11 cellular contexts compared by ENCODE assay signal in the genomic region with DNA sequence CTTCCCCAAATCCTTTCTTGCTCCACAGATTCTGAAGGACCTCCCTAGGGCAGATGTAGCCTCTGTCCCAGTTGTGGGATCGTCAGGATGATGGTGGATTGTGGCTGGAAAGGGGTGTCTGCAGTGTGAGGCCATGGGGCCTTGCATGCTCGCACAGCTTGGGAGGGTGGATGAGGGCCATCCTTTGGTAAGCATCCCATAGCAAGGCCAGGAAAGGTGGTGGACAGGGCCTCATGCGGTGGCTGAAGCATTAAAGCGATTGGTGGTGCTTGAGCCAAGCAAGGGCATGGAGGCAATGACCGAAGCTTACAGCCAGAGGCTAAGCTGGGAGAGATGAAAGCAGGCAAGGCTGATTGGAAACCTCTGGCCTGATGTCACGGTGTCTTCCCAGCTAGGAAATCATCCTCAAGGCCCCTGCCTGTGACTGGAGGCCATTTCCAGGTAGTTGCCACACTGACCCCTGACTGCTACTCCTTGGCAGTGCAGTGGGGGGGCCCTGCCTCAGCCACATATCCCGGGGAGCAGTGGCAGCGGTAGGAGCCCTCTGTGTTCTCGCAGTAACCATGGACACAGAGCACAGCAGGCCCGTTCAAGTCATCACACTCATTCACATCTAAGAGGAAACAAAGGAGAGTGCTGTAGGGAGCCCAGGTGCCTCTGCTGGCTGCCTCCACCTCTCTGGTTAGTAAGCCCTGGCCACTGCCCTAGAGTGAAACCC. TPM values are rescaled to one million over a fixed set of nuclear protein-coding genes. Genes with fewer than 3 reads are reported as not detected.
A peak's percentile ranks its signal among the peaks of the same experiment; 100 is the strongest.
DNase-seq lines count a peak whose midpoint lies in the region; ATAC-seq and TF ChIP-seq lines count a peak whose summit lies in the region.
"Had no signal": no experiment of that assay in that cellular context is flagged by ENCODE, and none has a peak within 500 bp of the region (broad histone marks: within the 10 kb centered on the region; RNA-seq: fewer than 3 reads in every experiment).

No MANE protein-coding gene starts in this region.

- H3K27me3 ChIP-seq in right cardiac atrium (ENCODE audit: control insufficient read depth, insufficient read depth) (no peaks in the 10 kb centered on the region), RWPE2 (ENCODE audit: insufficient read depth, poor library complexity, severe bottlenecking) (no peaks in the 10 kb centered on the region)

- WGBS in right cardiac atrium, result 86% methylated on average over 10 of the region's 10 CpGs
- WGBS in lower leg skin, 2 donors, result 77 to 78% methylated on average over 8 to 10 of the region's 10 CpGs

- peaks cover 69% of the 10 kb centered on the region for H3K36me3 ChIP-seq in RWPE2 (ENCODE audit: low read depth)

- TF ChIP-seq CTCF in RWPE2 (IDR thresholded peaks at IDR 0.05; ENCODE audit: poor library complexity, severe bottlenecking), result no peak
- TF ChIP-seq CTCF in lower leg skin (IDR thresholded peaks at IDR 0.05), result no peak

- H3K4me1 ChIP-seq in right cardiac atrium (ENCODE audit: control insufficient read depth, insufficient read depth, low read length), result no peaks in the 10 kb centered on the region
- peaks cover under 1% of the 10 kb centered on the region for H3K4me1 ChIP-seq in RWPE2 (ENCODE audit: insufficient read depth, poor library complexity, severe bottlenecking)

- peak in 1 of 3 donors; percentile 29 for DNase-seq in right cardiac atrium
- DNase-seq in cardiac septum (ENCODE audit: low spot score), result no peak
- peak; percentile 56 for DNase-seq in RWPE2 (ENCODE audit: low spot score)
- peak; percentile 36 for DNase-seq in iPS-NIHi7 (ENCODE audit: extremely low spot score)
- no peak for DNase-seq in DMS153 (lab: John Stamatoyannopoulos, UW)
- no peak for DNase-seq in NCI-H1436 treated with DMSO at 0.1 percent for 48 hours (lab: John Stamatoyannopoulos, UW)
- DNase-seq in lower leg skin (ENCODE audit: low spot score in 2 of 2), result no peak
- DNase-seq in stimulated activated CD4-positive, alpha-beta T cell treated with anti-CD3 and anti-CD28 coated beads, Interleukin-12 subunit alpha, Interleukin-12 subunit beta, amount 100 ng/mL, for 4 hours, result no peak
- DNase-seq: activated effector memory CD4-positive, alpha-beta T cell treated with anti-CD3 and anti-CD28 coated beads, Interleukin-2, amount 50 U/mL, for 16 hours; stimulated activated naive B cell treated with anti-CD40 and anti-IgM and Interleukin-4, amounts not matched to agents 10 μg/mL and 1 μg/mL and 100 μg/mL, for 72 hours had no signal

- no peaks in the 10 kb centered on the region for H3K9me3 ChIP-seq in right cardiac atrium (ENCODE audit: control insufficient read depth, low read length)
- H3K9me3 ChIP-seq in RWPE2 (ENCODE audit: severe bottlenecking), result no peaks in the 10 kb centered on the region

- H3K4me3 ChIP-seq in right cardiac atrium (ENCODE audit: low read length), result no peak overlapping the region
- H3K4me3 ChIP-seq in RWPE2 (ENCODE audit: severe bottlenecking), result no peak overlapping the region
- no peak overlapping the region for H3K4me3 ChIP-seq in lower leg skin (ENCODE audit: low read depth, poor library complexity, severe bottlenecking)
- H3K4me3 ChIP-seq: skin epidermis had no signal

- ATAC-seq in right cardiac atrium, result peak; percentile 3 to 9
- peak; percentile 3; the same call in 1 of the 3 replicates for ATAC-seq in RWPE2 (ENCODE audit: low read depth)
- ATAC-seq: stimulated activated naive B cell treated with anti-CD40 and anti-IgM and Interleukin-4, amounts not matched to agents 10 μg/mL and 1 μg/mL and 100 μg/mL, for 72 hours had no signal

- TF ChIP-seq POLR2A in lower leg skin (IDR thresholded peaks at IDR 0.05), result no peak

- intact Hi-C loops in right cardiac atrium (cut with DNase I), result loop anchor here in 3 of 4 donors (5.0 to 10.0 kb wide), 2 partner anchors 112 to 114 kb away; partner anchors contain the start of gene LTBP2 (in 3 of the 3)
- intact Hi-C loops in cardiac septum (cut with DNase I), result loop anchor here (5.0 kb wide), 1 partner anchor 112 kb away; the partner anchor contains the start of gene LTBP2
- intact Hi-C loops in lower leg skin (cut with DNase I; ENCODE audit: low total_unique reads), result loop anchor here (10.0 kb wide), 1 partner anchor 104 kb away; no protein-coding TSS in a partner anchor

- H3K27ac ChIP-seq in right cardiac atrium (ENCODE audit: low read length) (no peak overlapping the region), RWPE2 (ENCODE audit: poor library complexity, severe bottlenecking) (no peak overlapping the region)

RNA-seq across cellular contexts. Expression of gene ISCA2, which starts 7.0 kb away (rescaled TPM):
- 10 to 100 TPM; 29.2 to 40.0 (median 34.9) TPM for total RNA-seq in right cardiac atrium
- polyA plus RNA-seq in right cardiac atrium, result 45.1 TPM
- total RNA-seq in cardiac septum, result 40.5 TPM
- 10 to 100 TPM in 3 of 4 donors, 1 to 10 TPM in 1; 4.1 to 14.4 (median 12.4) TPM for total RNA-seq in lower leg skin

RNA-seq across cellular contexts. Expression of gene NPC2, which starts 7.5 kb away (rescaled TPM):
- 100 to 1,000 TPM; 116 to 142 (median 120) TPM for total RNA-seq in right cardiac atrium
- polyA plus RNA-seq in right cardiac atrium, result 170 TPM
- total RNA-seq in cardiac septum, result 116 TPM
- total RNA-seq in lower leg skin, result 100 to 1,000 TPM; 229 to 483 (median 297) TPM

Comparison
In these comparisons a context has a peak if more than half of its experiments do, and no peak if none do; other contexts are left out.
1. DNase-seq: peak in RWPE2 (single experiment) and iPS-NIHi7 (single experiment); none in cardiac septum (single experiment), DMS153 (single experiment), NCI-H1436 treated with DMSO at 0.1 percent for 48 hours (single experiment), lower leg skin (0 of 2) and stimulated activated CD4-positive, alpha-beta T cell treated with anti-CD3 and anti-CD28 coated beads, Interleukin-12 subunit alpha, Interleukin-12 subunit beta, amount 100 ng/mL, for 4 hours (single experiment).